Comparison of ENCODE assay signal across 13 cellular contexts in the genomic region with DNA sequence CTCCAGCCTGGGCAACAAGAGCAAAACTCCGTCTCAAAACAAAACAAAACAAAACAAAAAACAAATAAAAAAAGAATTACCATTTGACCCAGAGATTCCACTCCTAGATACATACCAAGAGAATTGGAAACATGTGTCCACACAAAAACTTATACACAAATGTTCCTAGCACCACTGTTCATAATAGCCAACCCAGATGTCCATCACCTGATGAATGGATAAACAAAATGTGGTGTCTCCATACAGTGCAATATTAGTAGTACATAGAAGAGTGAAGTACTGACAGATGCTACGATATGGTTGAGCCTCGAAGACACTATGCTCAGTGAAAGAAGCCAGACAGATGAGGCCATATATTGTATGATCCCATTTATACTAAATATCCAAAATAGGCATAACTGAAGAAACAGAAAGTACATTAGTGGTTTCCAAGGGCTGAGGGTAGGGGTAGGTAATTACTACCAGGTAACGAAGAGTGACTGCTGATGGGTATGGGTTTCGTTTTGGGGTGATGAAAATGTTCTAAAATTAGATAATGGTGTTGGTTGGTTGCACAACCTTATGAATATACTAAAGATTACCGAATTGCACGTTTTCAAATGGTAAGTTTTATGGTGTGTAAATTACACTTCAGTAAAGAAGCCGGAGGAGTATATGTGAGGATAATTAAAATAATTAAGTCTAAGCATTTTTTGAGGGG. TPM values are rescaled to one million over a fixed set of nuclear protein-coding genes. Genes with fewer than 3 reads are reported as not detected.
DNase-seq lines count a peak whose midpoint lies in the region; ATAC-seq and TF ChIP-seq lines count a peak whose summit lies in the region.
"Had no signal": no experiment of that assay in that cellular context is flagged by ENCODE, and none has a peak within 500 bp of the region (broad histone marks: within the 10 kb centered on the region; RNA-seq: fewer than 3 reads in every experiment).

No MANE protein-coding gene starts in this region.

- H3K27me3 ChIP-seq in SK-N-SH (ENCODE audit: insufficient read depth): no peaks in the 10 kb centered on the region; the same call in 1 of the 2 replicates

- H3K9me3 Mint-ChIP-seq in activated CD8-positive, alpha-beta T cell treated with anti-CD3 and anti-CD28 coated beads for 36 hours: no peaks in the 10 kb centered on the region
- no peaks in the 10 kb centered on the region for H3K9me3 Mint-ChIP-seq in naive B cell

- no peaks in the 10 kb centered on the region for H3K79me2 ChIP-seq in SK-N-SH (ENCODE audit: insufficient read depth)

- no peak overlapping the region for H2AFZ ChIP-seq in SK-N-SH (ENCODE audit: low read depth)

- no peaks in the 10 kb centered on the region for H3K9me3 ChIP-seq in SK-N-SH
- H3K9me3 ChIP-seq: right lobe of liver, upper lobe of left lung had no signal

- 56% methylated on average over 8 of the region's 8 CpGs for WGBS in SK-N-SH (ENCODE audit: low lambda C conversion rate)

- no peaks in the 10 kb centered on the region for H3K36me3 ChIP-seq in SK-N-SH (replicated peaks in 1 of 2; ENCODE audit: control insufficient read depth in 1 of 2, insufficient read depth in 2 of 2, low read length in 1 of 2)
- H3K36me3 ChIP-seq: right lobe of liver, upper lobe of left lung had no signal

- no peaks in the 10 kb centered on the region; a peak in 1 of 4 replicates for H3K4me1 ChIP-seq in SK-N-SH (ENCODE audit: control insufficient read depth in 1 of 2, insufficient read depth in 2 of 2, low read depth in 1 of 2, low read length in 1 of 2)

- POLR2A ChIA-PET in SK-N-SH (lab: Yijun Ruan, JAX): no interaction called here
- POLR2A ChIA-PET in activated CD8-positive, alpha-beta T cell treated with anti-CD3 and anti-CD28 coated beads for 36 hours (lab: Charles Lee): interaction anchor here (0.8 to 11.6 kb wide), 3 partner anchors 12 to 18 kb away, joined by 3 to 317 read pairs (median 5); a partner anchor contains a TSS

- peak overlapping the region; percentile 45 for H3K27ac Mint-ChIP-seq in activated CD8-positive, alpha-beta T cell treated with anti-CD3 and anti-CD28 coated beads for 36 hours
- H3K27ac Mint-ChIP-seq in naive B cell: peak overlapping the region in 4 of 6 donors; percentile 17 to 84 (median 51)

- H3K4me1 Mint-ChIP-seq in activated CD8-positive, alpha-beta T cell treated with anti-CD3 and anti-CD28 coated beads for 36 hours (ENCODE audit: low read depth): peaks cover 19% of the 10 kb centered on the region
- H3K4me1 Mint-ChIP-seq in naive B cell: peaks cover 6 to 16% (median 8%) of the 10 kb centered on the region in 3 donors

- TF ChIP-seq CTCF in SK-N-SH (IDR thresholded peaks at IDR 0.05) (no peak), HFF-Myc (IDR thresholded peaks at IDR 0.05; ENCODE audit: low read depth, low read length, missing control alignments) (no peak)
- TF ChIP-seq CTCF in activated CD8-positive, alpha-beta T cell treated with anti-CD3 and anti-CD28 coated beads for 36 hours (IDR thresholded peaks at IDR 0.05): no peak

- no peak overlapping the region for H3K4me3 ChIP-seq in SK-N-SH (ENCODE audit: low read depth in 2 of 2, low read length in 1 of 2)
- H3K4me3 ChIP-seq in HFF-Myc (replicated peaks; ENCODE audit: low read depth, low read length): no peak overlapping the region
- H3K4me3 ChIP-seq: right lobe of liver, upper lobe of left lung had no signal

- no peaks in the 10 kb centered on the region for H3K9me2 ChIP-seq in SK-N-SH

- no peak for TF ChIP-seq RAD21 in SK-N-SH (IDR thresholded peaks at IDR 0.05; ENCODE audit: low read length)

- no peak for TF ChIP-seq EP300 in SK-N-SH (IDR thresholded peaks at IDR 0.05; ENCODE audit: borderline replicate concordance in 1 of 2, low read depth in 1 of 2, low read length in 1 of 2)

- no peak overlapping the region for H3K9ac ChIP-seq in SK-N-SH

- CTCF ChIA-PET in SK-N-SH (lab: Yijun Ruan, JAX): no interaction called here
- CTCF ChIA-PET in activated CD8-positive, alpha-beta T cell treated with anti-CD3 and anti-CD28 coated beads for 36 hours (lab: Charles Lee): no interaction called here

- H3K27me3 Mint-ChIP-seq in activated CD8-positive, alpha-beta T cell treated with anti-CD3 and anti-CD28 coated beads for 36 hours: no peaks in the 10 kb centered on the region
- H3K27me3 Mint-ChIP-seq in naive B cell: no peaks in the 10 kb centered on the region

- no peak overlapping the region for H3K27ac ChIP-seq in SK-N-SH (ENCODE audit: low read depth in 2 of 2, low read length in 1 of 2)
- H3K27ac ChIP-seq: right lobe of liver, upper lobe of left lung, VCaP had no signal

- DNase-seq in SK-N-SH: peak; percentile 17
- DNase-seq in HFF-Myc (ENCODE audit: extremely low read depth, low read depth): peak; percentile 64
- no peak for DNase-seq in activated CD8-positive, alpha-beta T cell treated with anti-CD3 and anti-CD28 coated beads for 36 hours
- no peak for DNase-seq in naive B cell
- no peak for DNase-seq in left lobe of liver (ENCODE audit: low spot score)
- DNase-seq in EL: no peak
- DNase-seq: 8988T, NCI-H1092 treated with DMSO at 0.1 percent for 48 hours, right lobe of liver, upper lobe of left lung had no signal

- intact Hi-C loops in activated CD8-positive, alpha-beta T cell treated with anti-CD3 and anti-CD28 coated beads for 36 hours (cut with micrococcal nuclease): no loop called here

- ATAC-seq in SK-N-SH treated with all-trans-retinoic acid at 6 μM for 48 hours (no peak; the same call in 2 of the 3 replicates), naive B cell (ENCODE audit: low read depth in 2 of 2) (peak in 1 of 2 donors; percentile 17), GM19467 (IDR thresholded peaks at IDR 0.05; ENCODE audit: unreplicated experiment) (no peak), left lobe of liver (no peak)
- no peak for ATAC-seq in activated CD8-positive, alpha-beta T cell treated with anti-CD3 and anti-CD28 coated beads for 36 hours
- ATAC-seq: right lobe of liver had no signal

- H4K20me1 ChIP-seq in SK-N-SH (ENCODE audit: insufficient read depth): no peaks in the 10 kb centered on the region

- H3K36me3 Mint-ChIP-seq in activated CD8-positive, alpha-beta T cell treated with anti-CD3 and anti-CD28 coated beads for 36 hours (ENCODE audit: low read depth): peaks cover 14% of the 10 kb centered on the region
- no peaks in the 10 kb centered on the region for H3K36me3 Mint-ChIP-seq in naive B cell

- no peaks in the 10 kb centered on the region for H3F3A ChIP-seq in SK-N-SH (replicated peaks; ENCODE audit: insufficient read depth)

- H3K4me2 ChIP-seq in SK-N-SH: no peak overlapping the region

- no peak overlapping the region for H3K4me3 Mint-ChIP-seq in activated CD8-positive, alpha-beta T cell treated with anti-CD3 and anti-CD28 coated beads for 36 hours
- H3K4me3 Mint-ChIP-seq in naive B cell: no peak overlapping the region

TF ChIP-seq in SK-N-SH, 30 proteins besides CTCF, POLR2A, EP300 and RAD21:
- TF ChIP-seq TEAD4 (IDR thresholded peaks at IDR 0.05; ENCODE audit: borderline replicate concordance, insufficient read depth): no peak
- TF ChIP-seq, protein P1, sequence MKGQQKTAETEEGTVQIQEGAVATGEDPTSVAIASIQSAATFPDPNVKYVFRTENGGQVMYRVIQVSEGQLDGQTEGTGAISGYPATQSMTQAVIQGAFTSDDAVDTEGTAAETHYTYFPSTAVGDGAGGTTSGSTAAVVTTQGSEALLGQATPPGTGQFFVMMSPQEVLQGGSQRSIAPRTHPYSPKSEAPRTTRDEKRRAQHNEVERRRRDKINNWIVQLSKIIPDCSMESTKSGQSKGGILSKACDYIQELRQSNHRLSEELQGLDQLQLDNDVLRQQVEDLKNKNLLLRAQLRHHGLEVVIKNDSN (IDR thresholded peaks at IDR 0.05; ENCODE audit: borderline replicate concordance, low read depth): no peak

TF ChIP-seq in SK-N-SH treated with all-trans-retinoic acid at 6 μM for 48 hours, 23 proteins besides CTCF, POLR2A, EP300 and RAD21:
- TF ChIP-seq, protein P2, sequence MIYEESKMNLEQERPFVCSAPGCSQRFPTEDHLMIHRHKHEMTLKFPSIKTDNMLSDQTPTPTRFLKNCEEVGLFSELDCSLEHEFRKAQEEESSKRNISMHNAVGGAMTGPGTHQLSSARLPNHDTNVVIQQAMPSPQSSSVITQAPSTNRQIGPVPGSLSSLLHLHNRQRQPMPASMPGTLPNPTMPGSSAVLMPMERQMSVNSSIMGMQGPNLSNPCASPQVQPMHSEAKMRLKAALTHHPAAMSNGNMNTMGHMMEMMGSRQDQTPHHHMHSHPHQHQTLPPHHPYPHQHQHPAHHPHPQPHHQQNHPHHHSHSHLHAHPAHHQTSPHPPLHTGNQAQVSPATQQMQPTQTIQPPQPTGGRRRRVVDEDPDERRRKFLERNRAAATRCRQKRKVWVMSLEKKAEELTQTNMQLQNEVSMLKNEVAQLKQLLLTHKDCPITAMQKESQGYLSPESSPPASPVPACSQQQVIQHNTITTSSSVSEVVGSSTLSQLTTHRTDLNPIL (CRISPR knock-in tag; IDR thresholded peaks at IDR 0.05; ENCODE audit: low read depth): no peak
- TF ChIP-seq ARNTL (CRISPR knock-in tag; IDR thresholded peaks at IDR 0.05; ENCODE audit: borderline replicate concordance, low read depth) (no peak), ZFP3 (CRISPR knock-in tag; IDR thresholded peaks at IDR 0.05) (no peak), GLIS3 (CRISPR knock-in tag; IDR thresholded peaks at IDR 0.05) (no peak), TCF4 (CRISPR knock-in tag; IDR thresholded peaks at IDR 0.05; ENCODE audit: borderline replicate concordance) (no peak)

RNA-seq across cellular contexts. Expression of a gene that starts 20.0 kb away (rescaled TPM):
- polyA plus RNA-seq in SK-N-SH (2012; rRNA removed): 0.05 and 0.10 TPM in 2 replicates
- 0.01 TPM in 2 replicates for polyA plus RNA-seq in SK-N-SH (2012; cell fraction: cytosol; rRNA removed)
- polyA plus RNA-seq in SK-N-SH (2012; cell fraction: nucleus; rRNA removed): 0.24 and 0.26 TPM in 2 replicates
- total RNA-seq in activated CD8-positive, alpha-beta T cell treated with anti-CD3 and anti-CD28 coated beads for 36 hours: 100 to 1,000 TPM; 399 to 403 TPM
- 100 to 1,000 TPM in 3 of 6 donors, 10 to 100 TPM in 3; 83.1 to 151 (median 99.6) TPM for polyA plus RNA-seq in naive B cell (ENCODE audit: low read depth in 6 of 6)
- total RNA-seq in left lobe of liver: 1.0 TPM

RNA-seq across cellular contexts. Expression of a gene that starts 41.2 kb away (rescaled TPM):
- 65.6 and 83.2 TPM in 2 replicates for polyA plus RNA-seq in SK-N-SH (2012; rRNA removed)
- polyA plus RNA-seq in SK-N-SH (2012; cell fraction: cytosol; rRNA removed): 46.0 and 71.9 TPM in 2 replicates
- 81.6 and 98.7 TPM in 2 replicates for polyA plus RNA-seq in SK-N-SH (2012; cell fraction: nucleus; rRNA removed)
- total RNA-seq in activated CD8-positive, alpha-beta T cell treated with anti-CD3 and anti-CD28 coated beads for 36 hours: 10 to 100 TPM; 72.3 to 77.5 TPM
- 100 to 1,000 TPM in 2 of 6 donors, 10 to 100 TPM in 4; 69.3 to 136 (median 77.3) TPM for polyA plus RNA-seq in naive B cell (ENCODE audit: low read depth in 6 of 6)
- total RNA-seq in left lobe of liver: 44.8 TPM

Comparison
In these comparisons a context has a peak if more than half of its experiments do, and no peak if none do; other contexts are left out.
1. DNase-seq: peak in SK-N-SH (single experiment) and HFF-Myc (single experiment); none in activated CD8-positive, alpha-beta T cell treated with anti-CD3 and anti-CD28 coated beads for 36 hours (single experiment), naive B cell (single experiment), left lobe of liver (single experiment) and EL (single experiment).
2. RNA of a gene that starts 20.0 kb away (total RNA-seq): 399 to 403 TPM in activated CD8-positive, alpha-beta T cell treated with anti-CD3 and anti-CD28 coated beads for 36 hours; 1.0 TPM in left lobe of liver (single experiment); every median in the first group is over 100 times any median in the second.